ENCODE assay signal across 18 cellular contexts in genomic region chr4:1175635-1176229, GRCh38.
"Had no signal": no experiment of that assay in that cellular context is flagged by ENCODE, and none has a peak within 500 bp of the region (broad histone marks: within the 10 kb centered on the region; RNA-seq: fewer than 3 reads in every experiment).

No MANE protein-coding gene starts in this region.

- H3K4me1 ChIP-seq: SJSA1 had no signal

- H3K27ac ChIP-seq: brain microvascular endothelial cell, SJSA1 had no signal

- H3K9me3 ChIP-seq: SJSA1 had no signal

- H3K36me3 ChIP-seq: brain microvascular endothelial cell, right atrium auricular region, SJSA1 had no signal

- ATAC-seq: heart right ventricle; left ventricle myocardium superior; naive thymus-derived CD8-positive, alpha-beta T cell; T-helper 17 cell had no signal

- H3K4me3 ChIP-seq: heart right ventricle, right atrium auricular region, SJSA1 had no signal

- DNase-seq: activated CD4-positive, alpha-beta T cell treated with anti-CD3 and anti-CD28 coated beads, Interleukin-2, amount 50 U/mL, for 4 hours; activated naive CD4-positive, alpha-beta T cell; activated T-cell treated with anti-CD3 and anti-CD28 coated beads for 4 hours; brain microvascular endothelial cell; cerebellar nuclear complex; cortex of kidney; heart right ventricle; kidney glomerular epithelial cell; left ventricle myocardium superior; naive thymus-derived CD8-positive, alpha-beta T cell; nucleus accumbens; small intestine; stimulated activated CD4-positive, alpha-beta T cell treated with anti-CD3 and anti-CD28 coated beads, Interleukin-15, amount 100 ng/mL, for 24 hours; stimulated activated CD4-positive, alpha-beta T cell treated with anti-CD3 and anti-CD28 coated beads, Interleukin-2, amount 100 ng/mL, for 48 hours; stimulated activated naive CD8-positive, alpha-beta T cell treated with anti-CD3 and anti-CD28 coated beads, Interleukin-15, amount 100 ng/mL, for 72 hours; T-helper 17 cell had no signal
